20 cellular contexts compared by ENCODE assay signal in the genomic region with DNA sequence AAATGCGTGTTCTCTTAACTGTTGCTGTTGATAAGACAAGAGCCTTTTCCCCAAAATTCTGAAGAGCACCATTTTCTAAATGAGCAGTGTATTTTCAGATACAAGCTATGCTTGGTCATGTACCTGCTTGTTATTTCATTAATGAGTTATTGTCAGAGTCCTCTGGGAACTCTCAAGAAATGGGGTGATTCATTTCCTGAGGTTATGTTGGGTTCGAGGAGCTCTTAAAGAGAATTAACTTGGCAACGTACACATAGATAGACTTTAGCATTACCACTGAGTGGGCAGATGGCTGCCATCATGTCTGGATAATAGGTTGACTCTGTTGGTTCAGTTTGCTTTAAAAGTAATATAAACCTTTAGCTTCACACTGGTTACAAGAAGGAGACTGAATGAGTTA.
DNase-seq lines count a peak whose midpoint lies in the region; ATAC-seq, FAIRE-seq and TF ChIP-seq lines count a peak whose summit lies in the region.
"Had no signal": no experiment of that assay in that cellular context is flagged by ENCODE, and none has a peak within 500 bp of the region (broad histone marks: within the 10 kb centered on the region; RNA-seq: fewer than 3 reads in every experiment).

No MANE protein-coding gene starts in this region.

- no peaks in the 10 kb centered on the region for H3K27me3 ChIP-seq in GM12878 (replicated peaks in 1 of 2; ENCODE audit: control insufficient read depth in 2 of 2, insufficient read depth in 2 of 2, low read length in 1 of 2)
- H3K27me3 ChIP-seq: hepatocyte, uterus had no signal

- H3K27me3 Mint-ChIP-seq in activated naive CD4-positive, alpha-beta T cell treated with anti-CD3 and anti-CD28 coated beads for 36 hours (ENCODE audit: low read depth) = no peaks in the 10 kb centered on the region
- H3K27me3 Mint-ChIP-seq in activated naive CD4-positive, alpha-beta T cell treated with anti-CD3 and anti-CD28 coated beads, Interleukin-2, amount 10 ng/mL, durations not matched to agents 7 days and 5 days = no peaks in the 10 kb centered on the region
- H3K27me3 Mint-ChIP-seq: activated B cell treated with CpG ODN at 0.5 μM for 24 hours had no signal

- H3K4me1 Mint-ChIP-seq in activated naive CD4-positive, alpha-beta T cell treated with anti-CD3 and anti-CD28 coated beads for 36 hours (ENCODE audit: low read depth) = peaks cover 70% of the 10 kb centered on the region
- H3K4me1 Mint-ChIP-seq in activated naive CD4-positive, alpha-beta T cell treated with anti-CD3 and anti-CD28 coated beads, Interleukin-2, amount 10 ng/mL, durations not matched to agents 7 days and 5 days = peaks cover 57% of the 10 kb centered on the region
- H3K4me1 Mint-ChIP-seq in stimulated activated effector memory CD8-positive, alpha-beta T cell treated with anti-CD3 and anti-CD28 coated beads, Interleukin-12 subunit alpha, Interleukin-12 subunit beta, amount 100 ng/mL, for 72 hours = peaks cover 48% of the 10 kb centered on the region

- H3K4me2 ChIP-seq in GM12878 (ENCODE audit: control insufficient read depth, insufficient read depth) = no peak overlapping the region
- H3K4me2 ChIP-seq: hepatocyte had no signal

- peaks cover 14% of the 10 kb centered on the region for H3K79me2 ChIP-seq in GM12878 (ENCODE audit: control insufficient read depth, insufficient read depth, low read length)
- H3K79me2 ChIP-seq: hepatocyte had no signal

- CTCF ChIA-PET in activated naive CD4-positive, alpha-beta T cell treated with anti-CD3 and anti-CD28 coated beads for 36 hours (lab: Charles Lee) = interaction anchor here (0.6 to 1.2 kb wide), 2 partner anchors 51 to 108 kb away, joined by 3 read pairs; no protein-coding TSS in a partner anchor
- CTCF ChIA-PET in activated naive CD4-positive, alpha-beta T cell treated with anti-CD3 and anti-CD28 coated beads, Interleukin-2, amount 10 ng/mL, durations not matched to agents 7 days and 5 days (lab: Charles Lee) = interaction anchor here (0.5 kb wide), 1 partner anchor 1214 kb away, joined by 3 read pairs; no protein-coding TSS in a partner anchor
- CTCF ChIA-PET in GM12878 (lab: Yijun Ruan, JAX) = interaction anchor here (0.7 to 0.9 kb wide), 2 partner anchors 15 to 47 kb away, joined by 3 to 4 read pairs; no protein-coding TSS in a partner anchor

- peak overlapping the region; percentile 74; the same call in 1 of the 2 replicates for H3K27ac ChIP-seq in GM12878 (ENCODE audit: control insufficient read depth, insufficient read depth)
- H3K27ac ChIP-seq: hepatocyte, skin epidermis, uterus had no signal

- H2AFZ ChIP-seq in GM12878 (ENCODE audit: control insufficient read depth, low read depth, low read length) = no peak overlapping the region
- H2AFZ ChIP-seq: hepatocyte had no signal

- ATAC-seq in GM12878 = peak; percentile 42
- peak; percentile 63 for ATAC-seq in stimulated activated effector memory CD8-positive, alpha-beta T cell treated with anti-CD3 and anti-CD28 coated beads, Interleukin-12 subunit alpha, Interleukin-12 subunit beta, amount 100 ng/mL, for 72 hours
- no peak for ATAC-seq in GM21515 (IDR thresholded peaks at IDR 0.05; ENCODE audit: unreplicated experiment)
- ATAC-seq in GM18517 (IDR thresholded peaks at IDR 0.05; ENCODE audit: unreplicated experiment) = no peak
- no peak for ATAC-seq in GM21526 (IDR thresholded peaks at IDR 0.05; ENCODE audit: low FRiP score, unreplicated experiment)
- ATAC-seq: left cardiac atrium; stimulated activated memory B cell treated with anti-CD40 and anti-IgM and Interleukin-4, amounts not matched to agents 10 μg/mL and 1 μg/mL and 100 μg/mL, for 72 hours had no signal

- no peak for TF ChIP-seq POLR2A in GM12878 (IDR thresholded peaks at IDR 0.05; ENCODE audit: low read depth, low read length)

- no peaks in the 10 kb centered on the region; the same call in 2 of the 3 replicates for H3K9me3 ChIP-seq in GM12878 (replicated peaks; ENCODE audit: control insufficient read depth, insufficient read depth, low read length)
- H3K9me3 ChIP-seq: uterus had no signal

- no peak for TF ChIP-seq CTCF in GM12878 (IDR thresholded peaks at IDR 0.05 in 2 of 3, conservative IDR thresholded peaks at IDR 0.05 in 1 of 3; ENCODE audit: control insufficient read depth in 2 of 3, extremely low read depth in 1 of 3, insufficient read depth in 1 of 3, low read depth in 3 of 3, low read length in 3 of 3)

- peaks cover 19% of the 10 kb centered on the region for H3K36me3 Mint-ChIP-seq in activated naive CD4-positive, alpha-beta T cell treated with anti-CD3 and anti-CD28 coated beads for 36 hours (ENCODE audit: low read depth)
- peaks cover 78% of the 10 kb centered on the region for H3K36me3 Mint-ChIP-seq in activated naive CD4-positive, alpha-beta T cell treated with anti-CD3 and anti-CD28 coated beads, Interleukin-2, amount 10 ng/mL, durations not matched to agents 7 days and 5 days
- H3K36me3 Mint-ChIP-seq in stimulated activated effector memory CD8-positive, alpha-beta T cell treated with anti-CD3 and anti-CD28 coated beads, Interleukin-12 subunit alpha, Interleukin-12 subunit beta, amount 100 ng/mL, for 72 hours = peaks cover 47% of the 10 kb centered on the region
- H3K36me3 Mint-ChIP-seq: IgD-negative memory B cell; stimulated activated memory B cell treated with anti-CD40 and anti-IgM and Interleukin-4, amounts not matched to agents 10 μg/mL and 1 μg/mL and 100 μg/mL, for 72 hours had no signal

- DNase-seq in activated naive CD4-positive, alpha-beta T cell treated with anti-CD3 and anti-CD28 coated beads for 36 hours = no peak
- no peak for DNase-seq in activated naive CD4-positive, alpha-beta T cell treated with anti-CD3 and anti-CD28 coated beads, Interleukin-2, amount 10 ng/mL, durations not matched to agents 7 days and 5 days
- DNase-seq in NCI-H1105 treated with DMSO at 0.1 percent for 48 hours (lab: John Stamatoyannopoulos, UW) = peak; percentile 76
- peak; percentile 50 for DNase-seq in GM12878 (ENCODE audit: low read depth, low spot score)
- no peak for DNase-seq in stimulated activated effector memory CD8-positive, alpha-beta T cell treated with anti-CD3 and anti-CD28 coated beads, Interleukin-12 subunit alpha, Interleukin-12 subunit beta, amount 100 ng/mL, for 72 hours (ENCODE audit: low spot score in 2 of 2)
- DNase-seq: activated B cell treated with CpG ODN at 0.5 μM for 24 hours, H7, left cardiac atrium, NCI-H1694, RPMI8226, uterus had no signal

- no peak for TF ChIP-seq RAD21 in GM12878 (IDR thresholded peaks at IDR 0.05; ENCODE audit: insufficient read depth, low read depth, low read length)

- intact Hi-C loops in activated naive CD4-positive, alpha-beta T cell treated with anti-CD3 and anti-CD28 coated beads for 36 hours (cut with micrococcal nuclease) = loop anchor here (2.0 kb wide), 1 partner anchor 38 kb away; no protein-coding TSS in a partner anchor
- intact Hi-C loops in GM12878 (cut with micrococcal nuclease; ENCODE audit: unreplicated experiment) = loop anchor here (1.0 kb wide), 1 partner anchor 17 kb away; no protein-coding TSS in a partner anchor

- SMC1A ChIA-PET in GM12878 (lab: Charles Lee; ENCODE audit: uncharacterized antibody, unreplicated experiment) = interaction anchor here (0.7 to 2.8 kb wide), 9 partner anchors 9 to 226 kb away, joined by 3 to 9 read pairs (median 3); no protein-coding TSS in a partner anchor

- RAD21 ChIA-PET in GM12878 (lab: Charles Lee; ENCODE audit: unreplicated experiment) = interaction anchor here (0.7 to 1.2 kb wide), 2 partner anchors 46 to 304 kb away, joined by 3 to 5 read pairs; no protein-coding TSS in a partner anchor

- H3K9ac ChIP-seq in GM12878 (ENCODE audit: control insufficient read depth, insufficient read depth, low read length) = no peak overlapping the region

- in situ Hi-C loops in GM12878 (cut with MboI) = no loop called here

- peaks cover 25 to 36% of the 10 kb centered on the region in 2 experiments for H3K36me3 ChIP-seq in GM12878 (ENCODE audit: control insufficient read depth in 2 of 2, insufficient read depth in 2 of 2, low read length in 1 of 2)
- H3K36me3 ChIP-seq: uterus had no signal

- POLR2A ChIA-PET in GM12878 (lab: Charles Lee) = interaction anchor here (0.7 to 0.9 kb wide), 3 partner anchors 18 to 84 kb away, joined by 3 to 5 read pairs (median 3); no protein-coding TSS in a partner anchor

- FAIRE-seq in GM12878 (lab: Jason Lieb, UNC) = no peak
- FAIRE-seq: D721Med had no signal

- 14% methylated on average over 3 of the region's 3 CpGs for WGBS in GM12878 (ENCODE audit: insufficient coverage, insufficient replicate concordance, low lambda C conversion rate, missing lambda C conversion rate)

- BruUV-seq in GM12878 (replicated peaks; lab: Mats Ljungman, UMichigan) = no TSS peak

- peaks cover 62% of the 10 kb centered on the region for H3K4me1 ChIP-seq in GM12878 (ENCODE audit: control insufficient read depth, insufficient read depth, low read length)
- H3K4me1 ChIP-seq: uterus had no signal

- no peak overlapping the region for H3K4me3 ChIP-seq in GM12878
- H3K4me3 ChIP-seq: hepatocyte, skin epidermis, uterus had no signal

- TF ChIP-seq EP300 in GM12878 (IDR thresholded peaks at IDR 0.05; ENCODE audit: borderline replicate concordance in 1 of 2, control insufficient read depth in 1 of 2, low read depth in 2 of 2, low read length in 2 of 2) = no peak

- H3K9me3 Mint-ChIP-seq in activated naive CD4-positive, alpha-beta T cell treated with anti-CD3 and anti-CD28 coated beads for 36 hours = no peaks in the 10 kb centered on the region
- H3K9me3 Mint-ChIP-seq in activated naive CD4-positive, alpha-beta T cell treated with anti-CD3 and anti-CD28 coated beads, Interleukin-2, amount 10 ng/mL, durations not matched to agents 7 days and 5 days = no peaks in the 10 kb centered on the region
- no peaks in the 10 kb centered on the region for H3K9me3 Mint-ChIP-seq in stimulated activated effector memory CD8-positive, alpha-beta T cell treated with anti-CD3 and anti-CD28 coated beads, Interleukin-12 subunit alpha, Interleukin-12 subunit beta, amount 100 ng/mL, for 72 hours
- H3K9me3 Mint-ChIP-seq: activated B cell treated with CpG ODN at 0.5 μM for 24 hours; IgD-negative memory B cell; stimulated activated memory B cell treated with anti-CD40 and anti-IgM and Interleukin-4, amounts not matched to agents 10 μg/mL and 1 μg/mL and 100 μg/mL, for 72 hours; T-helper 1 cell treated with Interleukin-12 subunit alpha and Interleukin-12 subunit beta and Interleukin-4 antibody, amounts not matched to agents 30 μg/mL and 1 μg/mL, for 36 hours had no signal

- H4K20me1 ChIP-seq in GM12878 (ENCODE audit: control insufficient read depth, insufficient read depth) = no peaks in the 10 kb centered on the region

- peak overlapping the region; percentile 33 for H3K27ac Mint-ChIP-seq in activated naive CD4-positive, alpha-beta T cell treated with anti-CD3 and anti-CD28 coated beads for 36 hours
- no peak overlapping the region for H3K27ac Mint-ChIP-seq in activated naive CD4-positive, alpha-beta T cell treated with anti-CD3 and anti-CD28 coated beads, Interleukin-2, amount 10 ng/mL, durations not matched to agents 7 days and 5 days
- H3K27ac Mint-ChIP-seq in stimulated activated effector memory CD8-positive, alpha-beta T cell treated with anti-CD3 and anti-CD28 coated beads, Interleukin-12 subunit alpha, Interleukin-12 subunit beta, amount 100 ng/mL, for 72 hours = peak overlapping the region; percentile 48
- H3K27ac Mint-ChIP-seq: activated B cell treated with CpG ODN at 0.5 μM for 24 hours; IgD-negative memory B cell; stimulated activated memory B cell treated with anti-CD40 and anti-IgM and Interleukin-4, amounts not matched to agents 10 μg/mL and 1 μg/mL and 100 μg/mL, for 72 hours; T-helper 1 cell treated with Interleukin-12 subunit alpha and Interleukin-12 subunit beta and Interleukin-4 antibody, amounts not matched to agents 30 μg/mL and 1 μg/mL, for 36 hours had no signal

- H3K4me3 Mint-ChIP-seq in activated naive CD4-positive, alpha-beta T cell treated with anti-CD3 and anti-CD28 coated beads for 36 hours = no peak overlapping the region
- H3K4me3 Mint-ChIP-seq in activated naive CD4-positive, alpha-beta T cell treated with anti-CD3 and anti-CD28 coated beads, Interleukin-2, amount 10 ng/mL, durations not matched to agents 7 days and 5 days = no peak overlapping the region
- H3K4me3 Mint-ChIP-seq in stimulated activated effector memory CD8-positive, alpha-beta T cell treated with anti-CD3 and anti-CD28 coated beads, Interleukin-12 subunit alpha, Interleukin-12 subunit beta, amount 100 ng/mL, for 72 hours = no peak overlapping the region
- H3K4me3 Mint-ChIP-seq: activated B cell treated with CpG ODN at 0.5 μM for 24 hours; stimulated activated memory B cell treated with anti-CD40 and anti-IgM and Interleukin-4, amounts not matched to agents 10 μg/mL and 1 μg/mL and 100 μg/mL, for 72 hours; T-helper 1 cell treated with Interleukin-12 subunit alpha and Interleukin-12 subunit beta and Interleukin-4 antibody, amounts not matched to agents 30 μg/mL and 1 μg/mL, for 36 hours had no signal

Comparison
In these comparisons a context has a peak if more than half of its experiments do, and no peak if none do; other contexts are left out.
1. DNase-seq: peak in NCI-H1105 treated with DMSO at 0.1 percent for 48 hours (single experiment) and GM12878 (single experiment); none in activated naive CD4-positive, alpha-beta T cell treated with anti-CD3 and anti-CD28 coated beads for 36 hours (single experiment), activated naive CD4-positive, alpha-beta T cell treated with anti-CD3 and anti-CD28 coated beads, Interleukin-2, amount 10 ng/mL, durations not matched to agents 7 days and 5 days (single experiment) and stimulated activated effector memory CD8-positive, alpha-beta T cell treated with anti-CD3 and anti-CD28 coated beads, Interleukin-12 subunit alpha, Interleukin-12 subunit beta, amount 100 ng/mL, for 72 hours (0 of 2).
2. ATAC-seq: peak in GM12878 (single experiment) and stimulated activated effector memory CD8-positive, alpha-beta T cell treated with anti-CD3 and anti-CD28 coated beads, Interleukin-12 subunit alpha, Interleukin-12 subunit beta, amount 100 ng/mL, for 72 hours (single experiment); none in GM21515 (single experiment), GM18517 (single experiment) and GM21526 (single experiment).